In the genomic region with DNA sequence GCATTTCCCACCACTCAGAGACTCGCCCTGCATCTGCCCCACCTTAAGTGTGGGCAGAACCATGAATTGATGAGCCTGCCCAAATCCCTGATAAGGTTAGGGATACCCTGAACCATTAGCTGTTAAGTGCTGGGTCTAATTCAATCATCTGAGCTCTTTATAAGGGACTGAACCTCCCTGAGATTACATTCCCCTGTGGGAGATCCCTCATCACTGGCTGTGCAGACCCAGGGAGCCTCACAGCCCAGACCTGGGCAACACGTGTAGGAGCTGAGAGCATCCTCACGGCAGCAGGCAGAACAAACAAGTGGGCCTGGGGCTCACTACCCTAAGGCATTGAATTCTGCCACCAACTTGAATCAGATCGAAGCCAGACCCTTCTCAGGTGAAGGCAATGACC, we compare ENCODE assay signal across 30 cellular contexts. TPM values are rescaled to one million over a fixed set of nuclear protein-coding genes. Genes with fewer than 3 reads are reported as not detected.
"Had no signal": no experiment of that assay in that cellular context is flagged by ENCODE, and none has a peak within 500 bp of the region (broad histone marks: within the 10 kb centered on the region; RNA-seq: fewer than 3 reads in every experiment).

No MANE protein-coding gene starts in this region.

- H3K9me3 ChIP-seq: ascending aorta had no signal

- H3K36me3 ChIP-seq: ascending aorta, cardiac muscle cell had no signal

- H3K4me3 ChIP-seq: ascending aorta, cardiac muscle cell had no signal

- H3K27ac ChIP-seq: ascending aorta, cardiac muscle cell, VCaP had no signal

- DNase-seq: activated B cell treated with CpG ODN at 0.5 μM for 24 hours; activated CD4-positive, alpha-beta memory T cell treated with anti-CD3 and anti-CD28 coated beads, Interleukin-2, amount 10 ng/mL, durations not matched to agents 7 days and 5 days; activated CD4-positive, alpha-beta T cell treated with anti-CD3 and anti-CD28 coated beads for 4 hours; activated CD4-positive, alpha-beta T cell treated with anti-CD3 and anti-CD28 coated beads, Interleukin-2, amount 10 ng/mL, durations not matched to agents 7 days and 5 days; activated CD4-positive, alpha-beta T cell treated with anti-CD3 and anti-CD28 coated beads, Interleukin-2, amount 50 U/mL, for 48 hours; activated CD4-positive, CD25-positive, alpha-beta regulatory T cell treated with anti-CD3 and anti-CD28 coated beads, Interleukin-2, amount 50 U/mL, for 72 hours; activated CD8-positive, alpha-beta memory T cell treated with anti-CD3 and anti-CD28 coated beads for 24 hours; activated CD8-positive, alpha-beta memory T cell treated with anti-CD3 and anti-CD28 coated beads, Interleukin-2, amount 10 ng/mL, durations not matched to agents 7 days and 5 days; activated CD8-positive, alpha-beta memory T cell treated with anti-CD3 and anti-CD28 coated beads, Interleukin-2, amount 50 U/mL, for 48 hours; activated CD8-positive, alpha-beta T cell treated with anti-CD3 and anti-CD28 coated beads, Interleukin-2, amount 10 ng/mL, durations not matched to agents 7 days and 5 days; activated effector memory CD4-positive, alpha-beta T cell treated with Interleukin-2 at 50 U/mL for 16 hours; activated gamma-delta T cell; activated naive CD4-positive, alpha-beta T cell treated with anti-CD3 and anti-CD28 coated beads, Interleukin-2, amount 10 ng/mL, durations not matched to agents 7 days and 5 days; activated naive CD4-positive, alpha-beta T cell treated with Interleukin-2 at 50 U/mL for 16 hours; activated naive CD8-positive, alpha-beta T cell treated with anti-CD3 and anti-CD28 coated beads, Interleukin-2, amount 10 ng/mL, durations not matched to agents 7 days and 5 days; activated naive CD8-positive, alpha-beta T cell treated with anti-CD3 and anti-CD28 coated beads, Interleukin-2, amount 50 U/mL, for 24 hours; activated T-cell treated with anti-CD3 and anti-CD28 coated beads, Interleukin-2, amount 50 U/mL, for 24 hours; activated T-cell treated with anti-CD3 and anti-CD28 coated beads, Interleukin-2, amount 50 U/mL, for 48 hours; amygdala; anterior cingulate cortex; caudate nucleus; T-helper 2 cell; T-helper 9 cell had no signal

- H3K27me3 ChIP-seq: ascending aorta, cardiac muscle cell had no signal

- H3K4me1 ChIP-seq: ascending aorta had no signal

RNA-seq across cellular contexts. Expression of gene TAF11L2, which starts 0.6 kb away (rescaled TPM):
- total RNA-seq: activated B cell treated with CpG ODN at 0.5 μM for 24 hours; activated CD4-positive, alpha-beta memory T cell treated with anti-CD3 and anti-CD28 coated beads, Interleukin-2, amount 10 ng/mL, durations not matched to agents 7 days and 5 days; activated CD4-positive, alpha-beta T cell treated with anti-CD3 and anti-CD28 coated beads, Interleukin-2, amount 10 ng/mL, durations not matched to agents 7 days and 5 days; activated CD8-positive, alpha-beta memory T cell treated with anti-CD3 and anti-CD28 coated beads, Interleukin-2, amount 10 ng/mL, durations not matched to agents 7 days and 5 days; activated CD8-positive, alpha-beta T cell treated with anti-CD3 and anti-CD28 coated beads, Interleukin-2, amount 10 ng/mL, durations not matched to agents 7 days and 5 days; activated naive CD8-positive, alpha-beta T cell treated with anti-CD3 and anti-CD28 coated beads, Interleukin-2, amount 10 ng/mL, durations not matched to agents 7 days and 5 days; activated T-helper 2 cell treated with anti-CD3 and anti-CD28 coated beads, Interferon-gamma antibody, Interleukin-2, Interleukin-4, amounts not matched to agents 10 μg/mL and 5 μg/mL and 100 μg/mL, durations not matched to agents 14 hours and 24 hours and 36 hours; ascending aorta; bronchial epithelial cell; cardiac muscle cell; cerebellum had no signal
- polyA plus RNA-seq: adipose tissue, cardiac muscle cell had no signal

RNA-seq across cellular contexts. Expression of gene TAF11L3, which starts 20.7 kb away (rescaled TPM):
- total RNA-seq: activated B cell treated with CpG ODN at 0.5 μM for 24 hours; activated CD4-positive, alpha-beta memory T cell treated with anti-CD3 and anti-CD28 coated beads, Interleukin-2, amount 10 ng/mL, durations not matched to agents 7 days and 5 days; activated CD4-positive, alpha-beta T cell treated with anti-CD3 and anti-CD28 coated beads, Interleukin-2, amount 10 ng/mL, durations not matched to agents 7 days and 5 days; activated CD8-positive, alpha-beta memory T cell treated with anti-CD3 and anti-CD28 coated beads, Interleukin-2, amount 10 ng/mL, durations not matched to agents 7 days and 5 days; activated CD8-positive, alpha-beta T cell treated with anti-CD3 and anti-CD28 coated beads, Interleukin-2, amount 10 ng/mL, durations not matched to agents 7 days and 5 days; activated naive CD8-positive, alpha-beta T cell treated with anti-CD3 and anti-CD28 coated beads, Interleukin-2, amount 10 ng/mL, durations not matched to agents 7 days and 5 days; activated T-helper 2 cell treated with anti-CD3 and anti-CD28 coated beads, Interferon-gamma antibody, Interleukin-2, Interleukin-4, amounts not matched to agents 10 μg/mL and 5 μg/mL and 100 μg/mL, durations not matched to agents 14 hours and 24 hours and 36 hours; ascending aorta; bronchial epithelial cell; cardiac muscle cell; cerebellum had no signal
- polyA plus RNA-seq: adipose tissue, cardiac muscle cell had no signal

RNA-seq across cellular contexts. Expression of gene TAF11L4, which starts 24.2 kb away (rescaled TPM):
- total RNA-seq: activated B cell treated with CpG ODN at 0.5 μM for 24 hours; activated CD4-positive, alpha-beta memory T cell treated with anti-CD3 and anti-CD28 coated beads, Interleukin-2, amount 10 ng/mL, durations not matched to agents 7 days and 5 days; activated CD4-positive, alpha-beta T cell treated with anti-CD3 and anti-CD28 coated beads, Interleukin-2, amount 10 ng/mL, durations not matched to agents 7 days and 5 days; activated CD8-positive, alpha-beta memory T cell treated with anti-CD3 and anti-CD28 coated beads, Interleukin-2, amount 10 ng/mL, durations not matched to agents 7 days and 5 days; activated CD8-positive, alpha-beta T cell treated with anti-CD3 and anti-CD28 coated beads, Interleukin-2, amount 10 ng/mL, durations not matched to agents 7 days and 5 days; activated naive CD8-positive, alpha-beta T cell treated with anti-CD3 and anti-CD28 coated beads, Interleukin-2, amount 10 ng/mL, durations not matched to agents 7 days and 5 days; activated T-helper 2 cell treated with anti-CD3 and anti-CD28 coated beads, Interferon-gamma antibody, Interleukin-2, Interleukin-4, amounts not matched to agents 10 μg/mL and 5 μg/mL and 100 μg/mL, durations not matched to agents 14 hours and 24 hours and 36 hours; ascending aorta; bronchial epithelial cell; cardiac muscle cell; cerebellum had no signal
- polyA plus RNA-seq: adipose tissue, cardiac muscle cell had no signal

RNA-seq across cellular contexts. Expression of gene TAF11L5, which starts 27.6 kb away (rescaled TPM):
- total RNA-seq: activated B cell treated with CpG ODN at 0.5 μM for 24 hours; activated CD4-positive, alpha-beta memory T cell treated with anti-CD3 and anti-CD28 coated beads, Interleukin-2, amount 10 ng/mL, durations not matched to agents 7 days and 5 days; activated CD4-positive, alpha-beta T cell treated with anti-CD3 and anti-CD28 coated beads, Interleukin-2, amount 10 ng/mL, durations not matched to agents 7 days and 5 days; activated CD8-positive, alpha-beta memory T cell treated with anti-CD3 and anti-CD28 coated beads, Interleukin-2, amount 10 ng/mL, durations not matched to agents 7 days and 5 days; activated CD8-positive, alpha-beta T cell treated with anti-CD3 and anti-CD28 coated beads, Interleukin-2, amount 10 ng/mL, durations not matched to agents 7 days and 5 days; activated naive CD8-positive, alpha-beta T cell treated with anti-CD3 and anti-CD28 coated beads, Interleukin-2, amount 10 ng/mL, durations not matched to agents 7 days and 5 days; activated T-helper 2 cell treated with anti-CD3 and anti-CD28 coated beads, Interferon-gamma antibody, Interleukin-2, Interleukin-4, amounts not matched to agents 10 μg/mL and 5 μg/mL and 100 μg/mL, durations not matched to agents 14 hours and 24 hours and 36 hours; ascending aorta; bronchial epithelial cell; cardiac muscle cell; cerebellum had no signal
- polyA plus RNA-seq: adipose tissue, cardiac muscle cell had no signal

RNA-seq across cellular contexts. Expression of gene TAF11L6, which starts 31.0 kb away (rescaled TPM):
- total RNA-seq: activated B cell treated with CpG ODN at 0.5 μM for 24 hours; activated CD4-positive, alpha-beta memory T cell treated with anti-CD3 and anti-CD28 coated beads, Interleukin-2, amount 10 ng/mL, durations not matched to agents 7 days and 5 days; activated CD4-positive, alpha-beta T cell treated with anti-CD3 and anti-CD28 coated beads, Interleukin-2, amount 10 ng/mL, durations not matched to agents 7 days and 5 days; activated CD8-positive, alpha-beta memory T cell treated with anti-CD3 and anti-CD28 coated beads, Interleukin-2, amount 10 ng/mL, durations not matched to agents 7 days and 5 days; activated CD8-positive, alpha-beta T cell treated with anti-CD3 and anti-CD28 coated beads, Interleukin-2, amount 10 ng/mL, durations not matched to agents 7 days and 5 days; activated naive CD8-positive, alpha-beta T cell treated with anti-CD3 and anti-CD28 coated beads, Interleukin-2, amount 10 ng/mL, durations not matched to agents 7 days and 5 days; activated T-helper 2 cell treated with anti-CD3 and anti-CD28 coated beads, Interferon-gamma antibody, Interleukin-2, Interleukin-4, amounts not matched to agents 10 μg/mL and 5 μg/mL and 100 μg/mL, durations not matched to agents 14 hours and 24 hours and 36 hours; ascending aorta; bronchial epithelial cell; cardiac muscle cell; cerebellum had no signal
- polyA plus RNA-seq: adipose tissue, cardiac muscle cell had no signal
